Comparison of ENCODE assay signal across 16 cellular contexts in the genomic region with DNA sequence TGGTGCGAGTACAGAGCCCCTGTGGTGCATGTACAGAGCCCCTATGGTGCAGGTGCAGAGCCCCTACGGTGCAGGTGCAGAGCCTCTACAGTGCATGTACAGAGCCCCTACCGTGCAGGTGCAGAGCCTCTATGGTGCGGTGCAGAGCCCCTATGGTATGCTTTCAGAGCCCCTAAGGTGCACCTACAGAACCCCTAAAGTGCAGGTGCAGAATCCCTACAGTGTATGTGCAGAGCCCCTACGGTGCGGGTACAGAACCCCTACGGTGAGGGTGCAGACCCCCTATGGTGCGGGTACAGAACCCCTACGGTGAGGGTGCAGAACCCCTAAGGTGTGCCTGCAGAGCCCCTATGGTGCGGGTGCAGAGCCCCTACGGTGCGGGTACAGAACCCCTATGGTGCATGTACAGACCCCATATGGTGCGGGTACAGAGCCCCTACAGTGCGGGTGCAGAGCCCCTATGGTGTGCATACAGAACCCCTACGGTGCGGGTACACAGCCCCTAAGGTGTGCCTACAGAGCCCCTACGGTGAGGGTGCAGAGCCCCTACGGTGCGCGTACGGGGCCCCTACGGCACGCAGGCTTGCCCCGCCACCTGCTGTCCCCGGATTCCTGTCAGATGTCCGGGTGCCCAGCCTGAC. TPM values are rescaled to one million over a fixed set of nuclear protein-coding genes. Genes with fewer than 3 reads are reported as not detected.
A peak's percentile ranks its signal among the peaks of the same experiment; 100 is the strongest.
DNase-seq lines count a peak whose midpoint lies in the region; ATAC-seq and TF ChIP-seq lines count a peak whose summit lies in the region.
"Had no signal": no experiment of that assay in that cellular context is flagged by ENCODE, and none has a peak within 500 bp of the region (broad histone marks: within the 10 kb centered on the region; RNA-seq: fewer than 3 reads in every experiment).

No MANE protein-coding gene starts in this region.

- peaks cover 7% of the 10 kb centered on the region for H3K4me1 Mint-ChIP-seq in activated B cell treated with CpG ODN at 0.5 μM for 24 hours

- no peaks in the 10 kb centered on the region for H3K9me3 ChIP-seq in osteoblast (ENCODE audit: low read depth, low read length)

- POLR2A ChIA-PET in activated B cell treated with CpG ODN at 0.5 μM for 24 hours (lab: Charles Lee): no interaction called here

- TF ChIP-seq CTCF in activated B cell treated with CpG ODN at 0.5 μM for 24 hours (IDR thresholded peaks at IDR 0.05) (no peak), osteoblast (IDR thresholded peaks at IDR 0.05; ENCODE audit: extremely low read depth, low read depth, low read length) (no peak), GM13977 (IDR thresholded peaks at IDR 0.05; ENCODE audit: extremely low read depth, insufficient read depth, missing control alignments) (no peak)

- no peaks in the 10 kb centered on the region for H3K9me3 Mint-ChIP-seq in activated B cell treated with CpG ODN at 0.5 μM for 24 hours
- H3K9me3 Mint-ChIP-seq: IgD-negative memory B cell had no signal

- intact Hi-C loops in activated B cell treated with CpG ODN at 0.5 μM for 24 hours (cut with micrococcal nuclease): no loop called here

- no peaks in the 10 kb centered on the region for H3K36me3 ChIP-seq in osteoblast (ENCODE audit: insufficient read depth, low read length)

- peak overlapping the region; percentile 18 for H3K27ac Mint-ChIP-seq in activated B cell treated with CpG ODN at 0.5 μM for 24 hours
- H3K27ac Mint-ChIP-seq: GM23338, IgD-negative memory B cell had no signal

- peaks cover 5% of the 10 kb centered on the region for H3K4me1 ChIP-seq in osteoblast (ENCODE audit: insufficient read depth, low read length)

- no peak overlapping the region for H3K4me2 ChIP-seq in osteoblast (ENCODE audit: insufficient read depth, low read length)
- H3K4me2 ChIP-seq: BLaER1, GM23338 had no signal

- H3K4me3 Mint-ChIP-seq in activated B cell treated with CpG ODN at 0.5 μM for 24 hours: no peak overlapping the region
- H3K4me3 Mint-ChIP-seq: GM23338, IgD-negative memory B cell had no signal

- no peaks in the 10 kb centered on the region for H3K27me3 Mint-ChIP-seq in activated B cell treated with CpG ODN at 0.5 μM for 24 hours
- H3K27me3 Mint-ChIP-seq: CD8-positive, alpha-beta memory T cell; IgD-negative memory B cell had no signal

- H3K27ac ChIP-seq in osteoblast (ENCODE audit: low read depth, low read length): no peak overlapping the region
- H3K27ac ChIP-seq: 22Rv1, BLaER1 had no signal

- ATAC-seq in activated B cell treated with CpG ODN at 0.5 μM for 24 hours (ENCODE audit: low read depth) (no peak), HG03571 (IDR thresholded peaks at IDR 0.05; ENCODE audit: unreplicated experiment) (no peak), GM21528 (IDR thresholded peaks at IDR 0.05; ENCODE audit: low FRiP score, unreplicated experiment) (no peak)

- H3K4me3 ChIP-seq in osteoblast (ENCODE audit: insufficient read depth, low read length): no peak overlapping the region
- H3K4me3 ChIP-seq: BLaER1, GM23338 had no signal

- CTCF ChIA-PET in activated B cell treated with CpG ODN at 0.5 μM for 24 hours (lab: Charles Lee): no interaction called here

- DNase-seq in NCI-H1417 (lab: John Stamatoyannopoulos, UW) (peak in 2 of 3 experiments; percentile 11 to 19), NCI-H1417 treated with DMSO at 0.1 percent for 48 hours (lab: John Stamatoyannopoulos, UW) (no peak), activated B cell treated with CpG ODN at 0.5 μM for 24 hours (no peak), osteoblast (ENCODE audit: insufficient read length, low spot score, missing footprints) (peak; percentile 36), GM13977 (ENCODE audit: low spot score) (no peak)
- DNase-seq: AML-193; Caco-2; CD8-positive, alpha-beta memory T cell; DND-41; H7 had no signal

- peaks cover 7% of the 10 kb centered on the region for H3K36me3 Mint-ChIP-seq in activated B cell treated with CpG ODN at 0.5 μM for 24 hours (ENCODE audit: low read depth)
- H3K36me3 Mint-ChIP-seq: IgD-negative memory B cell had no signal

- no peaks in the 10 kb centered on the region for H3K79me2 ChIP-seq in osteoblast (ENCODE audit: insufficient read depth, low read length)

- H4K20me1 ChIP-seq in osteoblast (ENCODE audit: insufficient read depth, low read length): peaks cover 20% of the 10 kb centered on the region

- in situ Hi-C loops in GM13977 (cut with MboI; ENCODE audit: low pct_unique_long_range_greater_than_20kb, low sequenced_read_pairs, unreplicated experiment): no loop called here

- H2AFZ ChIP-seq in osteoblast (ENCODE audit: low read length): no peak overlapping the region
- H2AFZ ChIP-seq: GM23338 had no signal

- no peaks in the 10 kb centered on the region for H3K27me3 ChIP-seq in osteoblast (ENCODE audit: insufficient read depth, low read length)
- H3K27me3 ChIP-seq: BLaER1 had no signal

RNA-seq across cellular contexts. Expression of a gene that starts 53.5 kb away (rescaled TPM):
- 22.5 and 25.8 TPM in 2 replicates for total RNA-seq in activated B cell treated with CpG ODN at 0.5 μM for 24 hours
- 18.3 and 21.0 TPM in 2 replicates for total RNA-seq in osteoblast

Comparison
In these comparisons a context has a peak if more than half of its experiments do, and no peak if none do; other contexts are left out.
1. DNase-seq: peak in NCI-H1417 (2 of 3) and osteoblast (single experiment); none in NCI-H1417 treated with DMSO at 0.1 percent for 48 hours (single experiment), activated B cell treated with CpG ODN at 0.5 μM for 24 hours (single experiment) and GM13977 (single experiment).